1 cellular context compared by ENCODE assay signal in genomic region chr18:35453065-35453464, GRCh38.
TF ChIP-seq lines count a peak whose summit lies in the region.

No MANE protein-coding gene starts in this region.

TF ChIP-seq in A549, 52 proteins besides CTCF, POLR2A, EP300 and RAD21:
- TF ChIP-seq JUNB (IDR thresholded peaks at IDR 0.05), result 0 out of 2 replicates have a peak, but pooled peaks have one; percentile 15
